In genomic region chr22:25511725-25512124, GRCh38 we compare ENCODE assay signal across 10 cellular contexts.
"Had no signal": no experiment of that assay in that cellular context is flagged by ENCODE, and none has a peak within 500 bp of the region (broad histone marks: within the 10 kb centered on the region; RNA-seq: fewer than 3 reads in every experiment).

No MANE protein-coding gene starts in this region.

- H3K4me3 ChIP-seq: GM23338 had no signal

- H3K27ac Mint-ChIP-seq: GM23338, HFFc6 had no signal

- FAIRE-seq: H1, H54 had no signal

- DNase-seq: H9, HFFc6, IMR-90, KBM-7 had no signal

- H3K4me2 ChIP-seq: GM23338, KMS-11 had no signal

- ATAC-seq: GM23338, HCT116 had no signal

- H3K9ac ChIP-seq: KMS-11 had no signal

- H3K9me3 Mint-ChIP-seq: GM23338, H9 had no signal

- H2AFZ ChIP-seq: GM23338 had no signal

- H3K27ac ChIP-seq: HL-60, KMS-11 had no signal

- H3K4me3 Mint-ChIP-seq: GM23338, H9, HFFc6 had no signal
